Comparison of ENCODE assay signal across 10 cellular contexts in the genomic region with DNA sequence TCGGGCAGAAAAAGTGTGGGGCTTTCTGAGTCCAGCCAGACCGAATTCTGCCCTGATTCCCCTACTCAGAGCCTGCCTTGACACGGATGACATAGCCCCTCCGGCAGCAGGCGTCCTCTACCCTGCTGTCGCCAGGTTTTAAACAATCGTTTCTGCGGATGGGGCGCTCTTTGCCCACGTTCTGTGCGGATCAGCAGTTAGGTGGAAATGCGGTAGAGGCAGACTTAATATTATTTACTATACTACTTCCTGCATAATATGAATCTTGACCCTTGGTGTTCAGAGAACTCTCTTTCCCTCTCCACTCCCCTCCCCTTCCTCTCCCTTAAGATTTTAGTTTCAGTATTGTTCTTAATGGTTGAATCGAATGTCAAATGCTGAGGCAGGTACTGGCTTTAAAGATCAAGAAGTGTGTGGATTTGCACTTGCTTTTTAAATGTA. TPM values are rescaled to one million over a fixed set of nuclear protein-coding genes. Genes with fewer than 3 reads are reported as not detected.
A peak's percentile ranks its signal among the peaks of the same experiment; 100 is the strongest.
DNase-seq lines count a peak whose midpoint lies in the region; ATAC-seq lines count a peak whose summit lies in the region.
"Had no signal": no experiment of that assay in that cellular context is flagged by ENCODE, and none has a peak within 500 bp of the region (broad histone marks: within the 10 kb centered on the region; RNA-seq: fewer than 3 reads in every experiment).

No MANE protein-coding gene starts in this region.

- H3K4me1 Mint-ChIP-seq in activated T-cell treated with anti-CD3 and anti-CD28 coated beads, Interleukin-2, amount 50 U/mL, for 24 hours (ENCODE audit: low read depth) = peaks cover 73% of the 10 kb centered on the region

- no peaks in the 10 kb centered on the region for H3K27me3 ChIP-seq in MG63
- H3K27me3 ChIP-seq in SJCRH30 = no peaks in the 10 kb centered on the region

- H3K4me1 ChIP-seq in mesodermal cell (ENCODE audit: control insufficient read depth, insufficient read depth, low read length, poor library complexity, severe bottlenecking) = peaks cover 37% of the 10 kb centered on the region
- no peaks in the 10 kb centered on the region for H3K4me1 ChIP-seq in SJCRH30

- peaks cover 40% of the 10 kb centered on the region for H3K36me3 ChIP-seq in mesodermal cell (ENCODE audit: control insufficient read depth, insufficient read depth, low read length)
- H3K36me3 ChIP-seq in MG63 = no peaks in the 10 kb centered on the region
- H3K36me3 ChIP-seq in SJCRH30 = no peaks in the 10 kb centered on the region

- H3K9me3 Mint-ChIP-seq in activated T-cell treated with anti-CD3 and anti-CD28 coated beads, Interleukin-2, amount 50 U/mL, for 24 hours = no peaks in the 10 kb centered on the region

- H3K9me3 ChIP-seq in mesodermal cell (ENCODE audit: control insufficient read depth, low read length) = no peaks in the 10 kb centered on the region
- no peaks in the 10 kb centered on the region for H3K9me3 ChIP-seq in MG63
- no peaks in the 10 kb centered on the region for H3K9me3 ChIP-seq in SJCRH30 (replicated peaks)

- ATAC-seq in GM18867 (IDR thresholded peaks at IDR 0.05; ENCODE audit: unreplicated experiment) (peak; percentile 30), HG02884 (IDR thresholded peaks at IDR 0.05; ENCODE audit: unreplicated experiment) (peak; percentile 27)

- peak; percentile 74 for DNase-seq in activated T-cell treated with anti-CD3 and anti-CD28 coated beads, Interleukin-2, amount 50 U/mL, for 24 hours
- DNase-seq in NAMALWA (ENCODE audit: low spot score) (no peak), MG63 (no peak), NCI-H2227 treated with DMSO at 0.1 percent for 48 hours (lab: John Stamatoyannopoulos, UW) (no peak), SJCRH30 (no peak)

- H3K4me3 ChIP-seq in mesodermal cell (ENCODE audit: extremely low read depth, insufficient read depth, low read length, poor library complexity, severe bottlenecking) (peak overlapping the region; percentile 84), MG63 (no peak overlapping the region), SJCRH30 (no peak overlapping the region)

- WGBS in mesodermal cell (ENCODE audit: insufficient coverage in 2 of 2), 2 experiments = 4% methylated on average over 4 of the region's 13 CpGs; no CpG with 5 or more reads in 1 of the 2 experiments

- H3K27ac Mint-ChIP-seq in activated T-cell treated with anti-CD3 and anti-CD28 coated beads, Interleukin-2, amount 50 U/mL, for 24 hours = peak overlapping the region; percentile 93

- H3K27me3 Mint-ChIP-seq in activated T-cell treated with anti-CD3 and anti-CD28 coated beads, Interleukin-2, amount 50 U/mL, for 24 hours = peaks cover 14% of the 10 kb centered on the region

- peak overlapping the region; percentile 89 for H3K4me3 Mint-ChIP-seq in activated T-cell treated with anti-CD3 and anti-CD28 coated beads, Interleukin-2, amount 50 U/mL, for 24 hours

- H3K27ac ChIP-seq in mesodermal cell (ENCODE audit: low read depth, low read length, severe bottlenecking) (peak overlapping the region; percentile 78), SJCRH30 (no peak overlapping the region)

- H3K36me3 Mint-ChIP-seq in activated T-cell treated with anti-CD3 and anti-CD28 coated beads, Interleukin-2, amount 50 U/mL, for 24 hours (ENCODE audit: low read depth) = peaks cover 71% of the 10 kb centered on the region

RNA-seq across cellular contexts. Expression of a gene that starts 2.4 kb away (rescaled TPM):
- polyA plus RNA-seq in mesodermal cell (2013, experiment 1 of 2) = 41.5 TPM
- 28.9 TPM for polyA plus RNA-seq in mesodermal cell (2013, experiment 2 of 2)
- total RNA-seq in MG63 (2014; rRNA removed; shearing (Covaris generic); ENCODE audit: low replicate concordance) = not detected in 2 replicates
- 0.53 and 1.2 TPM in 2 replicates for total RNA-seq in SJCRH30 (2014; rRNA removed; shearing (Covaris generic))
- total RNA-seq: fibroblast of lung, LHCN-M2 had no signal
- polyA plus RNA-seq: fibroblast of lung had no signal
